In the genomic region with DNA sequence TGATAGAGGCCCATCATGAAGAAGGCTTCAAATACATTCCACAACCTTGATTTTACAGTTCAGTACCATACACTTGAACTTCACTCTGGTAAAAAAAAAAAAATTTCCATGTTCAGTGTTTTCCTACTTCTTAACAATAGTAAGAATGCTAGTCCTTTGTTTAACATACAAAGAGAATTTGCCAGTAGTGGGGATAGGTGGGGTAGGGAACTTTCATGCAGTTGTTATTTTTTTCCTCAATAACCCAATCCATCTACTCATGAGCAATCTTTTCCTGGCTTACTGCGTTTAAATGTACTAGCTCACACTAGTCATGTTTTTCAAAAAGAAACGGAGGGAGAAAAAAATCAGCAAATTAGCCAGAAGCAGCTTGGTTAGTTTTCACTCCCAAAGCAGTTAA, we compare ENCODE assay signal across 22 cellular contexts.
"Had no signal": no experiment of that assay in that cellular context is flagged by ENCODE, and none has a peak within 500 bp of the region (broad histone marks: within the 10 kb centered on the region; RNA-seq: fewer than 3 reads in every experiment).

No MANE protein-coding gene starts in this region.

- H3K27ac ChIP-seq: SJSA1, SK-N-MC had no signal

- H3K36me3 ChIP-seq: MG63, SJSA1 had no signal

- H3K27me3 ChIP-seq: MG63, SJSA1 had no signal

- H3K4me3 ChIP-seq: MG63, SJSA1, SK-N-MC had no signal

- DNase-seq: IMR-90, Karpas-422, KG1, MG63, NCI-H1092, NCI-H1105 treated with DMSO at 0.1 percent for 48 hours, NCI-H1417 treated with DMSO at 0.1 percent for 48 hours, NCI-H146, NCI-H187, NCI-H2029, NCI-H2081 treated with DMSO at 0.1 percent for 48 hours, NCI-H2171, NCI-H226, NCI-H510A, NCI-H774, Right ventricle myocardium superior, RPMI8226, SIG-M5 had no signal

- H3K9me3 ChIP-seq: MG63, SJSA1 had no signal

- FAIRE-seq: HepG2, RCC 7860 had no signal

- ATAC-seq: HepG2 had no signal
